ENCODE assay signal across 31 cellular contexts in genomic region chr5:161709239-161709638, GRCh38. TPM values are rescaled to one million over a fixed set of nuclear protein-coding genes. Genes with fewer than 3 reads are reported as not detected.
"Had no signal": no experiment of that assay in that cellular context is flagged by ENCODE, and none has a peak within 500 bp of the region (broad histone marks: within the 10 kb centered on the region; RNA-seq: fewer than 3 reads in every experiment).

No MANE protein-coding gene starts in this region.

- H3K27ac ChIP-seq: stomach, suprapubic skin, testis, thoracic aorta, thyroid gland, tibial artery, tibial nerve, transverse colon, upper lobe of left lung, upper lobe of right lung, uterus, vagina had no signal

- H3K4me1 ChIP-seq: stomach, suprapubic skin, testis, thyroid gland, tibial artery, tibial nerve, transverse colon, upper lobe of left lung, upper lobe of right lung, uterus, vagina had no signal

- H3K36me3 ChIP-seq: stomach, suprapubic skin, thoracic aorta, thyroid gland, tibial artery, tibial nerve, transverse colon, upper lobe of left lung, upper lobe of right lung, uterus, vagina had no signal

- FAIRE-seq: urothelium cell line had no signal

- H3K9me3 ChIP-seq: stomach, suprapubic skin, testis, thoracic aorta, thyroid gland, tibial artery, tibial nerve, transverse colon, upper lobe of left lung, upper lobe of right lung, uterus, vagina had no signal

- ATAC-seq: stimulated activated effector memory CD8-positive, alpha-beta T cell treated with anti-CD3 and anti-CD28 coated beads, Interleukin-12 subunit alpha, Interleukin-12 subunit beta, amount 100 ng/mL, for 72 hours; stimulated activated memory B cell treated with anti-CD40 and anti-IgM and Interleukin-4, amounts not matched to agents 10 μg/mL and 1 μg/mL and 100 μg/mL, for 72 hours; stimulated activated naive B cell treated with anti-CD40 and anti-IgM and Interleukin-4, amounts not matched to agents 10 μg/mL and 1 μg/mL and 100 μg/mL, for 72 hours; stimulated activated naive CD8-positive, alpha-beta T cell treated with anti-CD3 and anti-CD28 coated beads, Interleukin-15, amount 100 ng/mL, for 72 hours; stimulated activated naive CD8-positive, alpha-beta T cell treated with anti-CD3 and anti-CD28 coated beads, Interleukin-15, Interleukin-2, amounts not matched to agents 100 U/mL and 50 U/mL, for 24 hours; upper lobe of right lung had no signal

- DNase-seq: stimulated activated CD4-positive, alpha-beta T cell treated with anti-CD3 and anti-CD28 coated beads, Interleukin-2, amount 100 ng/mL, for 48 hours; stimulated activated CD4-positive, alpha-beta T cell treated with anti-CD3 and anti-CD28 coated beads, Interleukin-4, amount 100 ng/mL, for 1 hour; stimulated activated CD4-positive, alpha-beta T cell treated with anti-CD3 and anti-CD28 coated beads, Interleukin-4, amount 100 ng/mL, for 24 hours; stimulated activated CD4-positive, alpha-beta T cell treated with anti-CD3 and anti-CD28 coated beads, Interleukin-4, amount 100 ng/mL, for 4 hours; stimulated activated CD8-positive, alpha-beta memory T cell treated with anti-CD3 and anti-CD28 coated beads, Interleukin-4, amount 100 ng/mL, for 48 hours; stimulated activated naive B cell treated with anti-CD40 and anti-IgM and Interleukin-4, amounts not matched to agents 10 μg/mL and 1 μg/mL and 100 μg/mL, for 72 hours; stimulated activated naive CD4-positive, alpha-beta T cell; stimulated activated naive CD4-positive, alpha-beta T cell treated with Interleukin-2 at 50 U/mL for 16 hours; stimulated activated naive CD8-positive, alpha-beta T cell treated with anti-CD3 and anti-CD28 coated beads, Interleukin-15, amount 100 ng/mL, for 72 hours; stimulated activated naive CD8-positive, alpha-beta T cell treated with anti-CD3 and anti-CD28 coated beads, Interleukin-15, Interleukin-2, amounts not matched to agents 100 U/mL and 50 U/mL, for 24 hours; stomach; substantia nigra; testis; thyroid gland; tibial artery; transverse colon; trophoblast cell; upper lobe of left lung; upper lobe of right lung; uterus had no signal

- H3K4me3 ChIP-seq: stomach, suprapubic skin, testis, thoracic aorta, thyroid gland, tibial artery, tibial nerve, transverse colon, upper lobe of left lung, upper lobe of right lung, uterus, vagina had no signal

- H3K27me3 ChIP-seq: stomach, suprapubic skin, testis, thyroid gland, tibial artery, tibial nerve, transverse colon, upper lobe of left lung, upper lobe of right lung, uterus, vagina had no signal

RNA-seq across cellular contexts. Expression of gene GABRA6, which starts 23.7 kb away (rescaled TPM):
- total RNA-seq: stomach, subcutaneous adipose tissue, suprapubic skin, thoracic aorta, thyroid gland, tibial nerve, transverse colon, upper lobe of left lung, upper lobe of right lung, ureter, urinary bladder, uterus, vagina had no signal
- polyA plus RNA-seq: stomach, thymus, urinary bladder had no signal
